1 cellular context compared by ENCODE assay signal in genomic region chr10:24331457-24331856, GRCh38.
TF ChIP-seq lines count a peak whose summit lies in the region.

No MANE protein-coding gene starts in this region.

TF ChIP-seq in H1, 55 proteins besides CTCF, POLR2A, EP300 and RAD21 (continued from another document):
- TF ChIP-seq ATF2 (IDR thresholded peaks at IDR 0.05; ENCODE audit: low read length) (no peak), BRCA1 (IDR thresholded peaks at IDR 0.05; ENCODE audit: low read depth, low read length) (no peak), SIX5 (IDR thresholded peaks at IDR 0.05; ENCODE audit: low read depth, low read length) (no peak), CTBP2 (IDR thresholded peaks at IDR 0.05; ENCODE audit: borderline replicate concordance, insufficient read depth, insufficient read length, low read length) (no peak), RXRA (IDR thresholded peaks at IDR 0.05; ENCODE audit: insufficient read depth, low read depth, low read length) (no peak), E2F6 (IDR thresholded peaks at IDR 0.05) (no peak), EGR1 (IDR thresholded peaks at IDR 0.05; ENCODE audit: borderline replicate concordance, low read depth, low read length) (no peak), CHD7 (IDR thresholded peaks at IDR 0.05; ENCODE audit: insufficient replicate concordance, low read length) (no peak), HDAC2 (IDR thresholded peaks at IDR 0.05; ENCODE audit: borderline replicate concordance in 1 of 2, low read depth in 2 of 2, low read length in 2 of 2) (no peak), ASH2L (IDR thresholded peaks at IDR 0.05; ENCODE audit: low read length) (no peak), TCF12 (IDR thresholded peaks at IDR 0.05; ENCODE audit: low read depth, low read length) (no peak)
